Comparison of ENCODE assay signal across 7 cellular contexts in the genomic region with DNA sequence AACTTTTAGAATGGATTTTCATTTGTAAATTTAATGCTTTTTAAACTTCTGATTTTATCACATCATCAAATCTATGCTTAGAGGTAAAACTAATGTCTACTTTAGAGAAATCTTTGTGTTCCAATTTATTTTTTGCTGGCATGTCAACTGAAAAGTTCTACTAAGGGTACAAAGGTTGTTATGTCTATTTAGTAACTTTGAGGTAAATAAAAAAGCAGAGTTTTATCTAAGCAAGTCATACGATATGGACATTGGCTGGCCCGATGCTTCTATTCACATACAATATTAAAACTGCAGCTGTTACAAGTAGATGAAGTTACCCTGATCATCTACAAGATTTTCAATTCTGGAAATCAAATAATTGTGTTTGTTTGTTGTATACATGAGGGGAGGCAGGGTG.
"Had no signal": no experiment of that assay in that cellular context is flagged by ENCODE, and none has a peak within 500 bp of the region (broad histone marks: within the 10 kb centered on the region; RNA-seq: fewer than 3 reads in every experiment).

No MANE protein-coding gene starts in this region.

- H3K4me3 Mint-ChIP-seq: IgD-negative memory B cell had no signal

- DNase-seq: IMR-90, KBM-7, KG1 had no signal

- FAIRE-seq: HTR-8/SVneo, K562 had no signal

- H3K27ac Mint-ChIP-seq: IgD-negative memory B cell had no signal

- H3K4me3 ChIP-seq: K562 had no signal

- H3K4me1 Mint-ChIP-seq: IgD-negative memory B cell had no signal

- ATAC-seq: K562 had no signal

- H3K36me3 Mint-ChIP-seq: IgD-negative memory B cell had no signal

- H3K27ac ChIP-seq: HL-60 had no signal
